Comparison of ENCODE assay signal across 9 cellular contexts in genomic region chr10:485776-486572, GRCh38.
DNase-seq lines count a peak whose midpoint lies in the region; ATAC-seq and TF ChIP-seq lines count a peak whose summit lies in the region.
"Had no signal": no experiment of that assay in that cellular context is flagged by ENCODE, and none has a peak within 500 bp of the region (broad histone marks: within the 10 kb centered on the region; RNA-seq: fewer than 3 reads in every experiment).

No MANE protein-coding gene starts in this region.

- no peaks in the 10 kb centered on the region for H3K23me2 ChIP-seq in H9 (ENCODE audit: insufficient read length, low read depth, low read length, poor library complexity, severe bottlenecking)

- H3K27ac ChIP-seq in BLaER1 (no peak overlapping the region), H9 (ENCODE audit: insufficient read length, low read depth, low read length) (no peak overlapping the region)

- H2BK15ac ChIP-seq in H9 (ENCODE audit: low read depth, low read length): no peak overlapping the region

- no peak overlapping the region for H3K4ac ChIP-seq in H9 (ENCODE audit: low read depth, low read length)

- H2BK120ac ChIP-seq in H9 (ENCODE audit: low read depth, low read length, poor library complexity, severe bottlenecking): no peak overlapping the region

- H3K27ac Mint-ChIP-seq in H9: peak overlapping the region in 1 of 3 experiments; percentile 30; a peak in 1 of 7 replicates
- H3K27ac Mint-ChIP-seq in chondrocyte (ENCODE audit: unreplicated experiment): peak overlapping the region; percentile 97
- peak overlapping the region; percentile 51 to 98 (median 94) for H3K27ac Mint-ChIP-seq in naive thymus-derived CD8-positive, alpha-beta T cell

- H3K4me2 ChIP-seq in BLaER1 (peak overlapping the region; percentile 77), H9 (ENCODE audit: insufficient read depth, insufficient read length, low read length) (no peak overlapping the region)

- no peak overlapping the region for H3T11ph ChIP-seq in H9 (ENCODE audit: low read length)

- no peak overlapping the region for H4K91ac ChIP-seq in H9 (ENCODE audit: insufficient read length, low read depth, low read length)

- peaks cover 0 to 7% (median 3%) of the 10 kb centered on the region in 3 experiments; a peak in 3 of 7 replicates for H3K36me3 Mint-ChIP-seq in H9 (ENCODE audit: insufficient read depth in 1 of 3, low read depth in 3 of 3)
- peaks cover 7% of the 10 kb centered on the region for H3K36me3 Mint-ChIP-seq in chondrocyte (ENCODE audit: low read depth)
- H3K36me3 Mint-ChIP-seq in naive thymus-derived CD8-positive, alpha-beta T cell: no peaks in the 10 kb centered on the region

- H3K9me3 Mint-ChIP-seq in H9 (no peaks in the 10 kb centered on the region), chondrocyte (ENCODE audit: low read depth) (no peaks in the 10 kb centered on the region)
- H3K9me3 Mint-ChIP-seq in naive thymus-derived CD8-positive, alpha-beta T cell: no peaks in the 10 kb centered on the region

- no peak overlapping the region for H2AFZ ChIP-seq in H9 (ENCODE audit: low read length)

- H3K79me2 ChIP-seq in H9 (ENCODE audit: insufficient read depth, low read length): no peaks in the 10 kb centered on the region

- H3K56ac ChIP-seq in H9 (ENCODE audit: insufficient read length, low read depth, low read length): no peak overlapping the region

- no peaks in the 10 kb centered on the region for H3K9me3 ChIP-seq in BLaER1
- H3K9me3 ChIP-seq in H9 (ENCODE audit: control insufficient read depth, low read depth, low read length): no peaks in the 10 kb centered on the region
- no peaks in the 10 kb centered on the region for H3K9me3 ChIP-seq in HAP-1

- no peak overlapping the region for H2BK12ac ChIP-seq in H9 (ENCODE audit: insufficient read length, low read depth, low read length)

- H3K23ac ChIP-seq in H9 (ENCODE audit: insufficient read length, low read depth, low read length): no peak overlapping the region

- H2BK5ac ChIP-seq in H9 (ENCODE audit: insufficient read length, low read length): no peak overlapping the region

- H3K27me3 ChIP-seq in BLaER1 (0 out of 2 replicates have a peak, but pooled peaks cover 4% of the 10 kb centered on the region), H9 (ENCODE audit: insufficient read depth, low read length) (no peaks in the 10 kb centered on the region), HAP-1 (ENCODE audit: low read depth) (no peaks in the 10 kb centered on the region)

- H3K9ac ChIP-seq in BLaER1: no peak overlapping the region
- no peak overlapping the region for H3K9ac ChIP-seq in H9 (ENCODE audit: extremely low read depth, insufficient read length, low read length)

- in situ Hi-C loops in HAP-1 (cut with MboI; ENCODE audit: low sequenced_read_pairs): no loop called here

- TF ChIP-seq CTCF in H9 (conservative IDR thresholded peaks at IDR 0.05): no peak
- no peak for TF ChIP-seq CTCF in chondrocyte (IDR thresholded peaks at IDR 0.05)

- H3K4me3 Mint-ChIP-seq in H9: no peak overlapping the region; a peak in 1 of 5 replicates
- H3K4me3 Mint-ChIP-seq in chondrocyte (ENCODE audit: unreplicated experiment): peak overlapping the region; percentile 60
- H3K4me3 Mint-ChIP-seq in naive thymus-derived CD8-positive, alpha-beta T cell: peak overlapping the region; percentile 37 to 92 (median 85)

- H2AK5ac ChIP-seq in H9 (ENCODE audit: insufficient read length, low read length): no peak overlapping the region

- peaks cover 29 to 31% of the 10 kb centered on the region in 2 experiments for H3K4me1 Mint-ChIP-seq in H9
- H3K4me1 Mint-ChIP-seq in chondrocyte (ENCODE audit: low read depth): peaks cover 53% of the 10 kb centered on the region
- H3K4me1 Mint-ChIP-seq in naive thymus-derived CD8-positive, alpha-beta T cell: peaks cover 13 to 30% (median 24%) of the 10 kb centered on the region in 4 donors

- no peak overlapping the region for H3K14ac ChIP-seq in H9 (ENCODE audit: insufficient read depth, low read length)

- no peak overlapping the region for H2BK20ac ChIP-seq in H9 (ENCODE audit: low read depth, low read length, poor library complexity, severe bottlenecking)

- H4K20me1 ChIP-seq in BLaER1: peaks cover 87% of the 10 kb centered on the region
- H4K20me1 ChIP-seq in H9 (ENCODE audit: control insufficient read depth, insufficient read depth, insufficient read length): no peaks in the 10 kb centered on the region

- H3K4me1 ChIP-seq in BLaER1 (peaks cover 65% of the 10 kb centered on the region), H9 (ENCODE audit: insufficient read depth, low read length) (peaks cover 5% of the 10 kb centered on the region; the same call in 1 of the 2 replicates), HAP-1 (peaks cover 6% of the 10 kb centered on the region; the same call in 1 of the 2 replicates)

- peaks cover 10% of the 10 kb centered on the region for H3K27me3 Mint-ChIP-seq in H9 (ENCODE audit: low read depth)
- H3K27me3 Mint-ChIP-seq in chondrocyte (ENCODE audit: low read depth): no peaks in the 10 kb centered on the region
- peaks cover 0 to 8% (median 0%) of the 10 kb centered on the region in 5 donors for H3K27me3 Mint-ChIP-seq in naive thymus-derived CD8-positive, alpha-beta T cell

- H3K36me3 ChIP-seq in BLaER1: peaks cover 32% of the 10 kb centered on the region
- H3K36me3 ChIP-seq in HAP-1 (replicated peaks): peaks cover 4% of the 10 kb centered on the region; the same call in 1 of the 2 replicates

- H4K5ac ChIP-seq in H9 (ENCODE audit: insufficient read length, low read depth, low read length): no peak overlapping the region

- POLR2A ChIA-PET in naive thymus-derived CD8-positive, alpha-beta T cell (lab: Charles Lee): interaction anchor here (1.7 kb wide), 1 partner anchor 35 kb away, joined by 13 read pairs; no protein-coding TSS in a partner anchor

- H3K79me1 ChIP-seq in H9 (ENCODE audit: insufficient read depth, low read depth, low read length, poor library complexity, severe bottlenecking): no peaks in the 10 kb centered on the region

- no peak overlapping the region for H4K8ac ChIP-seq in H9 (replicated peaks; ENCODE audit: insufficient read length, low read depth, low read length)

- no peak overlapping the region for H3K4me3 ChIP-seq in BLaER1
- no peak overlapping the region for H3K4me3 ChIP-seq in HAP-1

- no peak overlapping the region for H3K18ac ChIP-seq in H9 (ENCODE audit: insufficient read length, low read depth, low read length)

- DNase-seq in H9: peak; percentile 20
- DNase-seq in chondrocyte (ENCODE audit: low spot score): peak; percentile 17
- DNase-seq in naive thymus-derived CD8-positive, alpha-beta T cell: no peak
- no peak for DNase-seq in NOMO-1 treated with DMSO at 0.1 percent for 48 hours (lab: John Stamatoyannopoulos, UW; ENCODE audit: unreplicated experiment)
- DNase-seq in NK-92 (lab: John Stamatoyannopoulos, UW; ENCODE audit: unreplicated experiment): no peak
- no peak for DNase-seq in HAP-1 (ENCODE audit: low spot score in 2 of 2)
- DNase-seq in pons (ENCODE audit: low spot score): no peak
- DNase-seq: NCI-H774 had no signal

- no peak for ATAC-seq in naive thymus-derived CD8-positive, alpha-beta T cell

- no CpG with 5 or more reads among the region's 18 CpGs for WGBS in H9 (ENCODE audit: extremely low coverage, insufficient read length, low lambda C conversion rate)

Comparison
In these comparisons a context has a peak if more than half of its experiments do, and no peak if none do; other contexts are left out.
1. DNase-seq: peak in H9 (single experiment) and chondrocyte (single experiment); none in naive thymus-derived CD8-positive, alpha-beta T cell (0 of 10), NOMO-1 treated with DMSO at 0.1 percent for 48 hours (single experiment), NK-92 (single experiment), HAP-1 (0 of 2) and pons (single experiment).
2. H3K4me3 Mint-ChIP-seq: peak in chondrocyte (single experiment) and naive thymus-derived CD8-positive, alpha-beta T cell (10 of 10); none in H9 (0 of 2).